15 cellular contexts compared by ENCODE assay signal in genomic region chr15:63065262-63066234, GRCh38. TPM values are rescaled to one million over a fixed set of nuclear protein-coding genes. Genes with fewer than 3 reads are reported as not detected.
DNase-seq lines count a peak whose midpoint lies in the region; ATAC-seq and TF ChIP-seq lines count a peak whose summit lies in the region.
"Had no signal": no experiment of that assay in that cellular context is flagged by ENCODE, and none has a peak within 500 bp of the region (broad histone marks: within the 10 kb centered on the region; RNA-seq: fewer than 3 reads in every experiment).

No MANE protein-coding gene starts in this region.

- H3K4me3 ChIP-seq in naive thymus-derived CD4-positive, alpha-beta T cell (ENCODE audit: low read length), result no peak overlapping the region
- H3K4me3 ChIP-seq: neural progenitor cell, spleen, upper lobe of left lung had no signal

- intact Hi-C loops in naive thymus-derived CD4-positive, alpha-beta T cell (cut with micrococcal nuclease), result no loop called here

- ATAC-seq in GM19351 (IDR thresholded peaks at IDR 0.05; ENCODE audit: unreplicated experiment), result no peak
- ATAC-seq in naive thymus-derived CD4-positive, alpha-beta T cell, result no peak
- ATAC-seq: activated CD8-positive, alpha-beta T cell treated with anti-CD3 and anti-CD28 coated beads for 36 hours had no signal

- H3K4me1 ChIP-seq in naive thymus-derived CD4-positive, alpha-beta T cell (ENCODE audit: control insufficient read depth in 2 of 2, insufficient read depth in 2 of 2, low read length in 2 of 2), result no peaks in the 10 kb centered on the region
- H3K4me1 ChIP-seq: spleen had no signal

- no peaks in the 10 kb centered on the region for H3K9me3 ChIP-seq in naive thymus-derived CD4-positive, alpha-beta T cell (ENCODE audit: control insufficient read depth in 2 of 3, low read length in 3 of 3)
- H3K9me3 ChIP-seq: spleen, upper lobe of left lung had no signal

- CTCF ChIA-PET in naive thymus-derived CD4-positive, alpha-beta T cell (lab: Charles Lee), result no interaction called here

- H3K27ac Mint-ChIP-seq in glutamatergic neuron (ENCODE audit: unreplicated experiment), result peak overlapping the region; percentile 71
- peak overlapping the region in 1 of 9 donors; percentile 29 for H3K27ac Mint-ChIP-seq in naive thymus-derived CD4-positive, alpha-beta T cell
- H3K27ac Mint-ChIP-seq: activated CD8-positive, alpha-beta T cell treated with anti-CD3 and anti-CD28 coated beads for 36 hours; neural progenitor cell had no signal

- DNase-seq in NCI-H2227 (lab: John Stamatoyannopoulos, UW; ENCODE audit: unreplicated experiment) (peak; percentile 57), NCI-H2227 treated with DMSO at 0.1 percent for 48 hours (lab: John Stamatoyannopoulos, UW) (no peak), RPMI8226 (peak; percentile 47), glutamatergic neuron (no peak)
- no peak for DNase-seq in naive thymus-derived CD4-positive, alpha-beta T cell
- no peak for DNase-seq in stimulated activated CD4-positive, alpha-beta T cell treated with anti-CD3 and anti-CD28 coated beads, Interleukin-4, amount 100 ng/mL, for 4 hours
- DNase-seq: activated CD8-positive, alpha-beta T cell treated with anti-CD3 and anti-CD28 coated beads for 36 hours; effector memory CD4-positive, alpha-beta T cell; spleen; upper lobe of left lung had no signal

- peaks cover 5% of the 10 kb centered on the region for H3K27me3 Mint-ChIP-seq in glutamatergic neuron (ENCODE audit: unreplicated experiment)
- peaks cover 0 to under 1% (median 0%) of the 10 kb centered on the region in 5 donors for H3K27me3 Mint-ChIP-seq in naive thymus-derived CD4-positive, alpha-beta T cell
- H3K27me3 Mint-ChIP-seq: activated CD8-positive, alpha-beta T cell treated with anti-CD3 and anti-CD28 coated beads for 36 hours had no signal

- peaks cover 2% of the 10 kb centered on the region for H3K9me3 Mint-ChIP-seq in glutamatergic neuron (ENCODE audit: unreplicated experiment)
- H3K9me3 Mint-ChIP-seq in naive thymus-derived CD4-positive, alpha-beta T cell, result no peaks in the 10 kb centered on the region
- H3K9me3 Mint-ChIP-seq: activated CD8-positive, alpha-beta T cell treated with anti-CD3 and anti-CD28 coated beads for 36 hours; neural progenitor cell had no signal

- peaks cover 19% of the 10 kb centered on the region for H3K36me3 Mint-ChIP-seq in glutamatergic neuron (ENCODE audit: unreplicated experiment)
- H3K36me3 Mint-ChIP-seq in naive thymus-derived CD4-positive, alpha-beta T cell, result peaks cover 0 to 58% (median 34%) of the 10 kb centered on the region in 5 donors

- POLR2A ChIA-PET in naive thymus-derived CD4-positive, alpha-beta T cell (lab: Charles Lee), result no interaction called here

- peaks cover 27% of the 10 kb centered on the region for H3K4me1 Mint-ChIP-seq in glutamatergic neuron (ENCODE audit: low read depth, unreplicated experiment)
- peaks cover 0 to 7% (median 0%) of the 10 kb centered on the region in 7 donors for H3K4me1 Mint-ChIP-seq in naive thymus-derived CD4-positive, alpha-beta T cell

- TF ChIP-seq CTCF in glutamatergic neuron (IDR thresholded peaks at IDR 0.05; ENCODE audit: partially characterized antibody, unreplicated experiment), result no peak

- peak overlapping the region; percentile 39 for H3K27ac ChIP-seq in temporal lobe (ENCODE audit: low read depth, low read length)
- no peak overlapping the region for H3K27ac ChIP-seq in naive thymus-derived CD4-positive, alpha-beta T cell (ENCODE audit: low read depth, low read length)
- H3K27ac ChIP-seq: HL-60, neural progenitor cell, RWPE1, spleen had no signal

- H3K27me3 ChIP-seq in naive thymus-derived CD4-positive, alpha-beta T cell (ENCODE audit: control insufficient read depth in 2 of 2, insufficient read depth in 2 of 2, low read length in 2 of 2), result no peaks in the 10 kb centered on the region
- H3K27me3 ChIP-seq: neural progenitor cell, spleen, upper lobe of left lung had no signal

- H3K36me3 ChIP-seq in naive thymus-derived CD4-positive, alpha-beta T cell (ENCODE audit: control insufficient read depth in 2 of 3, insufficient read depth in 3 of 3, low read length in 3 of 3), result peaks cover 4 to 27% (median 6%) of the 10 kb centered on the region in 3 experiments

- peak overlapping the region; percentile 80 for H3K4me3 Mint-ChIP-seq in glutamatergic neuron (ENCODE audit: unreplicated experiment)
- no peak overlapping the region for H3K4me3 Mint-ChIP-seq in naive thymus-derived CD4-positive, alpha-beta T cell
- H3K4me3 Mint-ChIP-seq: activated CD8-positive, alpha-beta T cell treated with anti-CD3 and anti-CD28 coated beads for 36 hours; neural progenitor cell had no signal

RNA-seq across cellular contexts. Expression of gene TPM1, which starts 23.0 kb away (rescaled TPM):
- total RNA-seq in glutamatergic neuron (ENCODE audit: unreplicated experiment) (255 TPM), temporal lobe (80.2 TPM)
- total RNA-seq in naive thymus-derived CD4-positive, alpha-beta T cell, result 10 to 100 TPM in 4 of 5 experiments, 1 to 10 TPM in 1; 6.0 to 24.7 (median 19.2) TPM
- polyA plus RNA-seq in naive thymus-derived CD4-positive, alpha-beta T cell, result 10 to 100 TPM in 1 of 2 donors, 1 to 10 TPM in 1; 8.6 to 10.9 TPM

RNA-seq across cellular contexts. Expression of gene LACTB, which starts 56.1 kb away (rescaled TPM):
- total RNA-seq in glutamatergic neuron (ENCODE audit: unreplicated experiment) (20.1 TPM), temporal lobe (13.8 TPM)
- 10 to 100 TPM in 4 of 5 experiments, 1 to 10 TPM in 1; 9.8 to 23.2 (median 10.7) TPM for total RNA-seq in naive thymus-derived CD4-positive, alpha-beta T cell
- 10 to 100 TPM in 1 of 2 donors, 1 to 10 TPM in 1; 8.2 to 10.3 TPM for polyA plus RNA-seq in naive thymus-derived CD4-positive, alpha-beta T cell

Comparison
In these comparisons a context has a peak if more than half of its experiments do, and no peak if none do; other contexts are left out.
1. DNase-seq: peak in NCI-H2227 (single experiment) and RPMI8226 (single experiment); none in NCI-H2227 treated with DMSO at 0.1 percent for 48 hours (single experiment), glutamatergic neuron (single experiment), naive thymus-derived CD4-positive, alpha-beta T cell (0 of 9) and stimulated activated CD4-positive, alpha-beta T cell treated with anti-CD3 and anti-CD28 coated beads, Interleukin-4, amount 100 ng/mL, for 4 hours (0 of 2).